ENCODE assay signal across 1 cellular context in the genomic region with DNA sequence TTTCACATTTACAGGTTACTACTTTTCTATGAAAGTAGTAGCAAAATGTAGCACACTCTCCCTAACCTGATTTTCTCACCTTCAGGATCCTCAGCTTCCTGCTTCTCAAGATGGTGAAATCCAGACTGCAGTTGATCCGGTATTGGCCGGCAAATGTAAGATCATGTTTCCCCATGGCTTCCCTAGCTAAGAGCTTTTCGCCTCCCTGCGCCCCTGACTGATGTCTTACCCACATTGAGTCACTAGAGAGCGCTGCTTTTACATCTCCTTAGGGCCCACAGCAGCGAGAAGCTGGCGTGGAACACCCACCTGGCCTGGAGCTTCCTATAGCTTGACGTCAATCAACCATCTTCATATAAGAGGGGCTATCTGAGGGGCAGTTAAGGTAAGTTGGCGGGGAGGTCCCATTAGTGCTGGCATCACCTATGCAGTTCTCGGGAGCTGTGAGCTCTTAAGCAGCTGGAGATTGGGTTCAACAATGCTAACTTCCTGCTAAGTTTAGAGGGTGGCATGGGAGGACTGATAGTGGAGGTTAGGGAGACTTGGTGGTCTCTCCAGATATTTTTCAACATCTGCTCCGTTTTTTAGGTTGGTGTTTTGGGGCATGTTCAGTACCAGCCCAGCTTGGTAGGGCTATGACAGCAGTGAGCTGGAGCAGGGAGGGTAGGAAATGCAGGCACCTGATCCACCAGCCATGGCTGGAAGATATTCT.
TF ChIP-seq lines count a peak whose summit lies in the region.

No MANE protein-coding gene starts in this region.

TF ChIP-seq in HEK293, 187 proteins besides CTCF, POLR2A, EP300 and RAD21 (continued from another document):
- TF ChIP-seq TCF7L2 (IDR thresholded peaks at IDR 0.05; ENCODE audit: borderline replicate concordance, low read depth, low read length) = 0 out of 2 replicates have a peak, but pooled peaks have one; percentile 14
- TF ChIP-seq ZBTB17 (tag by site-specific recombination; IDR thresholded peaks at IDR 0.05) = peak; percentile 42; the same call in 1 of the 2 replicates
- TF ChIP-seq ZFP69B (tag by site-specific recombination; IDR thresholded peaks at IDR 0.05) = peak; percentile 71; the same call in 1 of the 2 replicates
- peak; percentile 56 for TF ChIP-seq ZNF600 (tag by site-specific recombination; IDR thresholded peaks at IDR 0.05)
- TF ChIP-seq ZNF394 (tag by site-specific recombination; IDR thresholded peaks at IDR 0.05; ENCODE audit: borderline replicate concordance) = peak; percentile 24; the same call in 1 of the 2 replicates
- TF ChIP-seq ZNF211 (tag by site-specific recombination; IDR thresholded peaks at IDR 0.05; ENCODE audit: low read depth) = no peak
- peak; percentile 72 for TF ChIP-seq ZNF654 (tag by site-specific recombination; IDR thresholded peaks at IDR 0.05; ENCODE audit: low read depth)
